ENCODE assay signal across 1 cellular context in genomic region chr7:139675127-139676110, GRCh38.
TF ChIP-seq lines count a peak whose summit lies in the region.

No MANE protein-coding gene starts in this region.

TF ChIP-seq in HepG2, 621 proteins besides CTCF, POLR2A, EP300 and RAD21 (continued from another document and continues in another):
- TF ChIP-seq GRHL1 (CRISPR knock-in tag; conservative IDR thresholded peaks at IDR 0.05) (no peak), MED1 (CRISPR knock-in tag; IDR thresholded peaks at IDR 0.05) (peak; percentile 98), ZNF609 (CRISPR knock-in tag; IDR thresholded peaks at IDR 0.05; ENCODE audit: borderline replicate concordance) (peak; percentile 83; the same call in 1 of the 2 replicates), NRL (CRISPR knock-in tag; IDR thresholded peaks at IDR 0.05; ENCODE audit: borderline replicate concordance) (no peak), HNRNPK (IDR thresholded peaks at IDR 0.05; ENCODE audit: low read depth, low read length, poor library complexity, severe bottlenecking) (no peak), SIX1 (CRISPR knock-in tag; IDR thresholded peaks at IDR 0.05; ENCODE audit: borderline replicate concordance) (peak; percentile 76; the same call in 1 of the 2 replicates), ZNF792 (CRISPR knock-in tag; IDR thresholded peaks at IDR 0.05) (0 out of 2 replicates have a peak, but pooled peaks have one; percentile 42), TAF1 (CRISPR knock-in tag; IDR thresholded peaks at IDR 0.05) (no peak; the same call in 1 of the 2 replicates), BCLAF1 (IDR thresholded peaks at IDR 0.05) (no peak), PTBP1 (IDR thresholded peaks at IDR 0.05; ENCODE audit: low read depth, low read length, poor library complexity, severe bottlenecking) (no peak), ARNTL (CRISPR knock-in tag; IDR thresholded peaks at IDR 0.05) (peak; percentile 49; the same call in 1 of the 2 replicates), IRF1 (CRISPR knock-in tag; IDR thresholded peaks at IDR 0.05; ENCODE audit: low read depth) (no peak), ZNF225 (CRISPR knock-in tag; IDR thresholded peaks at IDR 0.05) (no peak), ZNF646 (CRISPR knock-in tag; IDR thresholded peaks at IDR 0.05) (no peak), ZNF576 (CRISPR knock-in tag; IDR thresholded peaks at IDR 0.05) (no peak), ZNF761 (CRISPR knock-in tag; conservative IDR thresholded peaks at IDR 0.05) (no peak), ZSCAN9 (CRISPR knock-in tag; IDR thresholded peaks at IDR 0.05; ENCODE audit: borderline replicate concordance) (peak; percentile 94; the same call in 1 of the 2 replicates), MAZ (IDR thresholded peaks at IDR 0.05; ENCODE audit: borderline replicate concordance, low read depth, low read length) (no peak), MAZ (CRISPR knock-in tag; IDR thresholded peaks at IDR 0.05; ENCODE audit: low read depth) (no peak), HOMEZ (CRISPR knock-in tag; IDR thresholded peaks at IDR 0.05; ENCODE audit: low read depth) (peak; percentile 90), SNAPC4 (CRISPR knock-in tag; IDR thresholded peaks at IDR 0.05) (peak; percentile 54; the same call in 1 of the 2 replicates)
